16 cellular contexts compared by ENCODE assay signal in genomic region chr15:68602484-68603240, GRCh38.
"Had no signal": no experiment of that assay in that cellular context is flagged by ENCODE, and none has a peak within 500 bp of the region (broad histone marks: within the 10 kb centered on the region; RNA-seq: fewer than 3 reads in every experiment).

No MANE protein-coding gene starts in this region.

- H3K4me2 ChIP-seq: smooth muscle cell had no signal

- H3K27me3 ChIP-seq: right lobe of liver, suprapubic skin, upper lobe of left lung had no signal

- H3K9me3 ChIP-seq: prostate gland, right lobe of liver, suprapubic skin, upper lobe of left lung had no signal

- H3K4me1 ChIP-seq: prostate gland, right lobe of liver had no signal

- H3K27ac ChIP-seq: prostate gland, right lobe of liver, suprapubic skin had no signal

- H3K36me3 ChIP-seq: prostate gland, right lobe of liver, suprapubic skin, upper lobe of left lung had no signal

- H3K4me3 ChIP-seq: prostate gland, right lobe of liver, smooth muscle cell, suprapubic skin, upper lobe of left lung had no signal

- DNase-seq: activated CD4-positive, alpha-beta T cell treated with anti-CD3 and anti-CD28 coated beads for 1 hour; activated CD4-positive, alpha-beta T cell treated with anti-CD3 and anti-CD28 coated beads, Interleukin-2, amount 50 U/mL, for 4 hours; activated naive CD4-positive, alpha-beta T cell treated with Interleukin-2 at 50 U/mL for 16 hours; activated T-cell treated with anti-CD3 and anti-CD28 coated beads for 4 hours; aorta; nephron progenitor cell; right lobe of liver; stimulated activated CD4-positive, alpha-beta T cell treated with anti-CD3 and anti-CD28 coated beads, Interleukin-4, amount 100 ng/mL, for 4 hours; stimulated activated CD8-positive, alpha-beta memory T cell treated with anti-CD3 and anti-CD28 coated beads, Interleukin-4, amount 100 ng/mL, for 48 hours; stimulated activated naive CD8-positive, alpha-beta T cell treated with anti-CD3 and anti-CD28 coated beads, Interleukin-15, Interleukin-2, amounts not matched to agents 100 U/mL and 50 U/mL, for 24 hours; T-cell; T1000; upper lobe of left lung had no signal
